25 cellular contexts compared by ENCODE assay signal in the genomic region with DNA sequence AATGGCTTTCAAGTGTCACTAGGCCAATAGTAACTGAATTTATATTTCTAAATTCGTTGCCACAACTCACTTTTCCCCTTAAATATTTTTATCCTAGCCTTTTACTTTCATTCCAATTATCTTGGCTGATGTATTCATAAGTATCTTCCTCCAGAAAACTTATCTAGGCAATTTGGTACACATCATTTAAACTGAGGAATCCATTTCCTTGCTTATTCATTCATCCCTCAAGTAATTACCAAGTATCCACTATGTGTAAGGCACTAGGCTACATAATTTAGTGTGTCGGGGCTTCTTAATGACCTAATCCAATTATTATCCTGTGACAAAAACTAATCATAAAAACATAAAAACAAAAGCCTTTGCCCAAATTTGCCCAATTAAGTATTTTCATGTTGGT.
A peak's percentile ranks its signal among the peaks of the same experiment; 100 is the strongest.
DNase-seq lines count a peak whose midpoint lies in the region; ATAC-seq, FAIRE-seq and TF ChIP-seq lines count a peak whose summit lies in the region.
"Had no signal": no experiment of that assay in that cellular context is flagged by ENCODE, and none has a peak within 500 bp of the region (broad histone marks: within the 10 kb centered on the region; RNA-seq: fewer than 3 reads in every experiment).

No MANE protein-coding gene starts in this region.

- H3K4me3 Mint-ChIP-seq in astrocyte (ENCODE audit: unreplicated experiment), result no peak overlapping the region
- no peak overlapping the region for H3K4me3 Mint-ChIP-seq in activated T-cell treated with anti-CD3 and anti-CD28 coated beads, Interleukin-2, amount 50 U/mL, for 4 hours
- H3K4me3 Mint-ChIP-seq: CD4-positive, alpha-beta memory T cell had no signal

- TF ChIP-seq CTCF in astrocyte (IDR thresholded peaks at IDR 0.05; ENCODE audit: insufficient read depth, low read depth, low read length), result no peak

- H3K27ac Mint-ChIP-seq in astrocyte (ENCODE audit: unreplicated experiment), result no peak overlapping the region
- H3K27ac Mint-ChIP-seq: CD4-positive, alpha-beta memory T cell had no signal

- H3K4me3 ChIP-seq in astrocyte (ENCODE audit: insufficient read depth, low read depth, low read length), result no peak overlapping the region
- H3K4me3 ChIP-seq: A549; BLaER1 treated with 17β-estradiol and CSF1 and Interleukin-3, amounts not matched to agents 10 nM and 100 nM had no signal

- H4K20me1 ChIP-seq in astrocyte (ENCODE audit: insufficient read depth, low read length), result no peaks in the 10 kb centered on the region
- H4K20me1 ChIP-seq: BLaER1 treated with 17β-estradiol and CSF1 and Interleukin-3, amounts not matched to agents 10 nM and 100 nM had no signal

- H3K4me1 ChIP-seq in astrocyte (ENCODE audit: insufficient read depth, low read length), result peaks cover 17% of the 10 kb centered on the region

- no peaks in the 10 kb centered on the region for H3K9me3 ChIP-seq in astrocyte (ENCODE audit: insufficient read depth, low read depth, low read length)
- H3K9me3 ChIP-seq: A549; BLaER1 treated with 17β-estradiol and CSF1 and Interleukin-3, amounts not matched to agents 10 nM and 100 nM; Caco-2 had no signal

- no peaks in the 10 kb centered on the region for H3K79me2 ChIP-seq in astrocyte (ENCODE audit: insufficient read depth, low read length)

- H3K4me1 Mint-ChIP-seq in astrocyte (ENCODE audit: low read depth, unreplicated experiment), result peaks cover 2% of the 10 kb centered on the region
- H3K4me1 Mint-ChIP-seq in activated T-cell treated with anti-CD3 and anti-CD28 coated beads, Interleukin-2, amount 50 U/mL, for 4 hours (ENCODE audit: low read depth), result no peaks in the 10 kb centered on the region
- H3K4me1 Mint-ChIP-seq: CD4-positive, alpha-beta memory T cell had no signal

- H3K27ac ChIP-seq in astrocyte (ENCODE audit: low read depth, low read length), result peak overlapping the region; percentile 30
- H3K27ac ChIP-seq: BLaER1 treated with 17β-estradiol and CSF1 and Interleukin-3, amounts not matched to agents 10 nM and 100 nM; HL-60 had no signal

- FAIRE-seq in astrocyte (lab: Jason Lieb, UNC), result no peak
- FAIRE-seq: A549, G401.6 had no signal

- no peak overlapping the region for H3K9ac ChIP-seq in astrocyte (ENCODE audit: low read length)
- H3K9ac ChIP-seq: BLaER1 treated with 17β-estradiol and CSF1 and Interleukin-3, amounts not matched to agents 10 nM and 100 nM had no signal

- no peaks in the 10 kb centered on the region for H3K27me3 Mint-ChIP-seq in astrocyte (ENCODE audit: low read depth, unreplicated experiment)
- H3K27me3 Mint-ChIP-seq in activated T-cell treated with anti-CD3 and anti-CD28 coated beads, Interleukin-2, amount 50 U/mL, for 4 hours (ENCODE audit: low read depth), result no peaks in the 10 kb centered on the region
- H3K27me3 Mint-ChIP-seq: CD4-positive, alpha-beta memory T cell had no signal

- H3K27me3 ChIP-seq in astrocyte (ENCODE audit: insufficient read depth, low read length), result no peaks in the 10 kb centered on the region
- H3K27me3 ChIP-seq: BLaER1 treated with 17β-estradiol and CSF1 and Interleukin-3, amounts not matched to agents 10 nM and 100 nM had no signal

- H2AFZ ChIP-seq in astrocyte (ENCODE audit: low read depth, low read length), result no peak overlapping the region

- no peaks in the 10 kb centered on the region for H3K9me3 Mint-ChIP-seq in astrocyte (ENCODE audit: unreplicated experiment)
- H3K9me3 Mint-ChIP-seq in activated T-cell treated with anti-CD3 and anti-CD28 coated beads, Interleukin-2, amount 50 U/mL, for 4 hours, result no peaks in the 10 kb centered on the region

- DNase-seq in Daoy (ENCODE audit: low read depth), result peak; percentile 45
- DNase-seq in M059J (ENCODE audit: low read depth), result peak; percentile 67
- peak; percentile 88 for DNase-seq in astrocyte (ENCODE audit: low read depth)
- DNase-seq in renal cortical epithelial cell (ENCODE audit: low read depth), result peak; percentile 75
- DNase-seq in activated T-cell treated with anti-CD3 and anti-CD28 coated beads, Interleukin-2, amount 50 U/mL, for 4 hours, result no peak
- no peak for DNase-seq in activated CD4-positive, alpha-beta T cell treated with anti-CD3 and anti-CD28 coated beads, Interleukin-2, amount 50 U/mL, for 1 hour
- no peak for DNase-seq in NCI-H446 treated with DMSO at 0.1 percent for 48 hours (lab: John Stamatoyannopoulos, UW)
- DNase-seq: CD4-positive, alpha-beta memory T cell; DMS 273 treated with DMSO at 0.1 percent for 48 hours; DMS79 treated with DMSO at 0.1 percent for 48 hours; H7; KG1; NCI-H1092 treated with DMSO at 0.1 percent for 48 hours; NCI-H1436 treated with DMSO at 0.1 percent for 48 hours; NCI-H1930; NCI-H524; NCI-H774 had no signal

- H3K4me2 ChIP-seq in astrocyte (ENCODE audit: low read length), result peak overlapping the region; percentile 31
- H3K4me2 ChIP-seq: BLaER1 treated with 17β-estradiol and CSF1 and Interleukin-3, amounts not matched to agents 10 nM and 100 nM had no signal

- H3K36me3 ChIP-seq in astrocyte (ENCODE audit: insufficient read depth, low read length), result no peaks in the 10 kb centered on the region
- H3K36me3 ChIP-seq: BLaER1 treated with 17β-estradiol and CSF1 and Interleukin-3, amounts not matched to agents 10 nM and 100 nM had no signal

- ATAC-seq in activated T-cell treated with anti-CD3 and anti-CD28 coated beads, Interleukin-2, amount 50 U/mL, for 4 hours, result no peak
- no peak for ATAC-seq in HG02678 (IDR thresholded peaks at IDR 0.05; ENCODE audit: unreplicated experiment)
- ATAC-seq: Panc1, Right ventricle myocardium inferior had no signal

- no peaks in the 10 kb centered on the region for H3K36me3 Mint-ChIP-seq in astrocyte (ENCODE audit: low read depth, unreplicated experiment)
- H3K36me3 Mint-ChIP-seq in activated T-cell treated with anti-CD3 and anti-CD28 coated beads, Interleukin-2, amount 50 U/mL, for 4 hours (ENCODE audit: insufficient read depth), result no peaks in the 10 kb centered on the region
- H3K36me3 Mint-ChIP-seq: CD4-positive, alpha-beta memory T cell had no signal

Comparison
In these comparisons a context has a peak if more than half of its experiments do, and no peak if none do; other contexts are left out.
1. DNase-seq: peak in Daoy (single experiment), M059J (single experiment), astrocyte (single experiment) and renal cortical epithelial cell (single experiment); none in activated T-cell treated with anti-CD3 and anti-CD28 coated beads, Interleukin-2, amount 50 U/mL, for 4 hours (single experiment), activated CD4-positive, alpha-beta T cell treated with anti-CD3 and anti-CD28 coated beads, Interleukin-2, amount 50 U/mL, for 1 hour (single experiment) and NCI-H446 treated with DMSO at 0.1 percent for 48 hours (single experiment).